In genomic region chr1:189637041-189637440, GRCh38 we compare ENCODE assay signal across 24 cellular contexts.
"Had no signal": no experiment of that assay in that cellular context is flagged by ENCODE, and none has a peak within 500 bp of the region (broad histone marks: within the 10 kb centered on the region; RNA-seq: fewer than 3 reads in every experiment).

No MANE protein-coding gene starts in this region.

- FAIRE-seq: kidney had no signal

- H3K9me3 ChIP-seq: gastrocnemius medialis, mucosa of descending colon, right atrium auricular region, stomach, thyroid gland, vagina had no signal

- H3K4me3 ChIP-seq: dorsolateral prefrontal cortex, gastrocnemius medialis, mucosa of descending colon, right atrium auricular region, stomach, thyroid gland, vagina had no signal

- H3K27ac ChIP-seq: dorsolateral prefrontal cortex, epithelial cell of prostate, gastrocnemius medialis, parathyroid adenoma, right atrium auricular region, stomach, thyroid gland, vagina had no signal

- DNase-seq: dorsolateral prefrontal cortex; effector CD4-positive, alpha-beta T cell; foreskin fibroblast; gastrocnemius medialis; head of caudate nucleus; kidney; mesenchymal stem cell; mucosa of descending colon; naive B cell; stimulated activated CD4-positive, alpha-beta T cell treated with anti-CD3 and anti-CD28 coated beads, Interleukin-2, amount 100 ng/mL, for 24 hours; stimulated activated CD4-positive, alpha-beta T cell treated with anti-CD3 and anti-CD28 coated beads, Interleukin-4, amount 100 ng/mL, for 24 hours; stimulated activated naive CD4-positive, alpha-beta T cell treated with Interleukin-2 at 50 U/mL for 16 hours; stomach; thyroid gland; trophoblast cell had no signal

- ATAC-seq: esophagus mucosa; gastrocnemius medialis; left lobe of liver; mucosa of descending colon; natural killer cell treated with Interleukin-12 subunit alpha and Interleukin-12 subunit beta and Interleukin-15 and Interleukin-18, amount 100 ng/mL, for 72 hours; sciatic nerve; stimulated activated effector memory CD8-positive, alpha-beta T cell treated with anti-CD3 and anti-CD28 coated beads, Interleukin-12 subunit alpha, Interleukin-12 subunit beta, amount 100 ng/mL, for 72 hours had no signal

- H3K9ac ChIP-seq: parathyroid adenoma had no signal

- H3K36me3 ChIP-seq: gastrocnemius medialis, right atrium auricular region, stomach, thyroid gland, vagina had no signal

- H2AFZ ChIP-seq: parathyroid adenoma had no signal

- H3K4me1 ChIP-seq: gastrocnemius medialis, parathyroid adenoma, right atrium auricular region, stomach, thyroid gland, vagina had no signal

- H3K27me3 ChIP-seq: dorsolateral prefrontal cortex, gastrocnemius medialis, right atrium auricular region, stomach, thyroid gland, vagina had no signal
